In genomic region chr5:176608937-176609723, GRCh38 we compare ENCODE assay signal across 8 cellular contexts. TPM values are rescaled to one million over a fixed set of nuclear protein-coding genes. Genes with fewer than 3 reads are reported as not detected.
DNase-seq lines count a peak whose midpoint lies in the region; ATAC-seq and TF ChIP-seq lines count a peak whose summit lies in the region.

No MANE protein-coding gene starts in this region.

- no peak for TF ChIP-seq CTCF in esophagus muscularis mucosa (IDR thresholded peaks at IDR 0.05)

- no peak for TF ChIP-seq EP300 in esophagus muscularis mucosa (IDR thresholded peaks at IDR 0.05)

- H3K4me1 Mint-ChIP-seq in T-helper 17 cell = peaks cover 9% of the 10 kb centered on the region

- no peaks in the 10 kb centered on the region for H3K36me3 ChIP-seq in esophagus muscularis mucosa

- H3K27ac Mint-ChIP-seq in T-helper 17 cell = peak overlapping the region; percentile 2

- peak overlapping the region; percentile 61 to 70 (median 66) for H3K4me3 ChIP-seq in esophagus muscularis mucosa

- H3K27me3 Mint-ChIP-seq in T-helper 17 cell = peaks cover 19% of the 10 kb centered on the region

- DNase-seq in NCI-H1417 (lab: John Stamatoyannopoulos, UW) (peak in 2 of 3 experiments; percentile 59 to 64), NCI-H1417 treated with DMSO at 0.1 percent for 48 hours (lab: John Stamatoyannopoulos, UW) (no peak), T-helper 17 cell (no peak), esophagus muscularis mucosa (ENCODE audit: extremely low spot score) (no peak), renal cortical epithelial cell (ENCODE audit: low read depth) (peak; percentile 25), NCI-H1436 treated with DMSO at 0.1 percent for 48 hours (lab: John Stamatoyannopoulos, UW) (no peak), GM19240 (ENCODE audit: insufficient read length, low spot score) (no peak)

- intact Hi-C loops in esophagus muscularis mucosa (cut with DNase I) = no loop called here

- TF ChIP-seq POLR2A in esophagus muscularis mucosa (IDR thresholded peaks at IDR 0.05; ENCODE audit: low read depth) = no peak

- peak overlapping the region; percentile 97 for H3K4me3 Mint-ChIP-seq in T-helper 17 cell

- ATAC-seq in HG02840 (IDR thresholded peaks at IDR 0.05; ENCODE audit: low FRiP score, unreplicated experiment) = peak; percentile 6
- ATAC-seq in T-helper 17 cell = peak; percentile 35

- no peaks in the 10 kb centered on the region for H3K9me3 ChIP-seq in T-helper 17 cell (ENCODE audit: control insufficient read depth, low read length, poor library complexity, severe bottlenecking)
- no peaks in the 10 kb centered on the region for H3K9me3 ChIP-seq in esophagus muscularis mucosa

- 39% methylated on average over 37 of the region's 46 CpGs for whole genome bisulfite sequencing in esophagus muscularis mucosa

- peaks cover 0 to 46% (median 3%) of the 10 kb centered on the region in 4 donors for H3K27me3 ChIP-seq in esophagus muscularis mucosa

- peaks cover 2% of the 10 kb centered on the region for H3K36me3 Mint-ChIP-seq in T-helper 17 cell (ENCODE audit: low read depth)

- H3K27ac ChIP-seq in esophagus muscularis mucosa (replicated peaks in 1 of 4) = no peak overlapping the region

- H3K4me1 ChIP-seq in esophagus muscularis mucosa = peaks cover 5 to 17% (median 16%) of the 10 kb centered on the region in 4 donors

RNA-seq across cellular contexts. Expression of gene GPRIN1, which starts 0.8 kb away (rescaled TPM):
- under 1 TPM; 0.57 to 0.60 TPM for total RNA-seq in T-helper 17 cell
- 1 to 10 TPM in 1 of 4 donors, under 1 TPM in 3; 0.42 to 1.0 (median 0.95) TPM for total RNA-seq in esophagus muscularis mucosa
- 13.2 and 15.3 TPM in 2 replicates for total RNA-seq in renal cortical epithelial cell

RNA-seq across cellular contexts. Expression of gene SNCB, which starts 21.2 kb away (rescaled TPM):
- not detected for total RNA-seq in T-helper 17 cell
- total RNA-seq in esophagus muscularis mucosa = not detected
- not detected in 2 replicates for total RNA-seq in renal cortical epithelial cell

RNA-seq across cellular contexts. Expression of gene EIF4E1B, which starts 21.3 kb away (rescaled TPM):
- not detected for total RNA-seq in T-helper 17 cell
- not detected for total RNA-seq in esophagus muscularis mucosa
- not detected in 2 replicates for total RNA-seq in renal cortical epithelial cell

RNA-seq across cellular contexts. Expression of gene TSPAN17, which starts 38.2 kb away (rescaled TPM):
- total RNA-seq in T-helper 17 cell (10 to 100 TPM; 14.2 to 19.3 TPM), esophagus muscularis mucosa (10 to 100 TPM in 3 of 4 donors, 1 to 10 TPM in 1; 8.3 to 18.6 (median 14.8) TPM), renal cortical epithelial cell (38.5 and 43.8 TPM in 2 replicates)

RNA-seq across cellular contexts. Expression of gene CDHR2, which starts 60.0 kb away (rescaled TPM):
- 1 to 10 TPM; 1.3 to 2.4 TPM for total RNA-seq in T-helper 17 cell
- under 1 TPM in 1 of 4 donors, not detected in 3; 0.92 TPM for total RNA-seq in esophagus muscularis mucosa
- not detected in 2 replicates for total RNA-seq in renal cortical epithelial cell

Comparison
In these comparisons a context has a peak if more than half of its experiments do, and no peak if none do; other contexts are left out.
1. DNase-seq: peak in NCI-H1417 (2 of 3) and renal cortical epithelial cell (single experiment); none in NCI-H1417 treated with DMSO at 0.1 percent for 48 hours (single experiment), T-helper 17 cell (0 of 3), esophagus muscularis mucosa (single experiment), NCI-H1436 treated with DMSO at 0.1 percent for 48 hours (single experiment) and GM19240 (single experiment).